In the genomic region with DNA sequence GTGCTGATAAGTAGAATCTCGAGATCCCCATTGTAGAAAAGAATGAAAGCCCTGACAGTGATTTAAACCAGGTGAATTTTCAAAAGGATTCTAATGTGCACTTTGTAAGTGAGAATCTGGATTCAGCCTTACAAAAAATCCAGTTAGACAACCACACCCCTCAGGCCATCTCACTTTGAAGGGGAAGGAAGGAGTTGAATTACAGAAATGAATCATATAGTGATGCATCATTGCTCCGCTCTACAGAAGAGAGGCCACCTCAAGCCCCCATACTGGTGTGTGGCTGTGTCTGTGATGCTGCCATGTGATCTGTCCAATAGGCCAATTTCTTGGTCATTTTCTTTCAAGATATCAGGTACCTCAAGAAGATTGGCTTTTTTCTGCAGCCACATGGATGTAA, we compare ENCODE assay signal across 9 cellular contexts.
DNase-seq lines count a peak whose midpoint lies in the region; ATAC-seq and TF ChIP-seq lines count a peak whose summit lies in the region.
"Had no signal": no experiment of that assay in that cellular context is flagged by ENCODE, and none has a peak within 500 bp of the region (broad histone marks: within the 10 kb centered on the region; RNA-seq: fewer than 3 reads in every experiment).

No MANE protein-coding gene starts in this region.

- no peak for TF ChIP-seq POLR2A in esophagus squamous epithelium (IDR thresholded peaks at IDR 0.05)

- POLR2A ChIA-PET in HEK293T (lab: Yijun Ruan, JAX), result no interaction called here

- H3K27ac ChIP-seq in esophagus squamous epithelium, result no peak overlapping the region

- H3K9me3 ChIP-seq in esophagus squamous epithelium, result no peaks in the 10 kb centered on the region

- intact Hi-C loops in esophagus squamous epithelium (cut with DNase I), result no loop called here

- H3K36me3 ChIP-seq in esophagus squamous epithelium, result no peaks in the 10 kb centered on the region

- CTCF ChIA-PET in HEK293T (lab: Yijun Ruan, JAX), result no interaction called here

- no peaks in the 10 kb centered on the region for H3K27me3 ChIP-seq in esophagus squamous epithelium

- ATAC-seq in HG02884 (IDR thresholded peaks at IDR 0.05; ENCODE audit: unreplicated experiment), result peak; percentile 59
- peak; percentile 60 for ATAC-seq in SK-N-SH treated with all-trans-retinoic acid at 6 μM for 48 hours
- no peak for ATAC-seq in GM19035 (IDR thresholded peaks at IDR 0.05; ENCODE audit: unreplicated experiment)
- no peak for ATAC-seq in HG02763 (IDR thresholded peaks at IDR 0.05; ENCODE audit: unreplicated experiment)

- TF ChIP-seq CTCF in GM12865 (IDR thresholded peaks at IDR 0.05; ENCODE audit: insufficient read depth, low read depth, low read length, missing control alignments) (no peak), esophagus squamous epithelium (IDR thresholded peaks at IDR 0.05) (no peak)

- H3K4me1 ChIP-seq in esophagus squamous epithelium, result peaks cover 0 to 21% (median 0%) of the 10 kb centered on the region in 3 donors

- peak; percentile 48 for DNase-seq in GM12865 (ENCODE audit: low read depth)
- peak; percentile 83 for DNase-seq in iris pigment epithelial cell (ENCODE audit: low read depth)
- DNase-seq in esophagus squamous epithelium (lab: John Stamatoyannopoulos, UW), result no peak
- DNase-seq in HEK293T (ENCODE audit: extremely low spot score), result no peak
- DNase-seq: nephron progenitor cell had no signal

- 30 to 45% methylated on average over 2 of the region's 2 CpGs for WGBS in esophagus squamous epithelium, 2 donors

- H3K4me3 ChIP-seq in GM12865 (ENCODE audit: low read depth, low read length) (no peak overlapping the region), esophagus squamous epithelium (no peak overlapping the region)

TF ChIP-seq in SK-N-SH treated with all-trans-retinoic acid at 6 μM for 48 hours, 23 proteins besides CTCF, POLR2A, EP300 and RAD21 (continues in another document):
- TF ChIP-seq OSR1 (CRISPR knock-in tag; IDR thresholded peaks at IDR 0.05) (no peak), PPARA (CRISPR knock-in tag; IDR thresholded peaks at IDR 0.05; ENCODE audit: borderline replicate concordance) (no peak), ZC3H10 (CRISPR knock-in tag; IDR thresholded peaks at IDR 0.05) (no peak), ZNF70 (CRISPR knock-in tag; IDR thresholded peaks at IDR 0.05) (no peak), CSDC2 (CRISPR knock-in tag; IDR thresholded peaks at IDR 0.05) (no peak), SNAI2 (CRISPR knock-in tag; IDR thresholded peaks at IDR 0.05) (no peak), ZNF8 (CRISPR knock-in tag; IDR thresholded peaks at IDR 0.05) (no peak), GLIS3 (CRISPR knock-in tag; IDR thresholded peaks at IDR 0.05) (no peak), ESRRG (CRISPR knock-in tag; IDR thresholded peaks at IDR 0.05) (no peak), ZNF565 (CRISPR knock-in tag; conservative IDR thresholded peaks at IDR 0.05; ENCODE audit: low read depth) (no peak), TCF4 (CRISPR knock-in tag; IDR thresholded peaks at IDR 0.05; ENCODE audit: borderline replicate concordance) (no peak)
- TF ChIP-seq, protein P1, sequence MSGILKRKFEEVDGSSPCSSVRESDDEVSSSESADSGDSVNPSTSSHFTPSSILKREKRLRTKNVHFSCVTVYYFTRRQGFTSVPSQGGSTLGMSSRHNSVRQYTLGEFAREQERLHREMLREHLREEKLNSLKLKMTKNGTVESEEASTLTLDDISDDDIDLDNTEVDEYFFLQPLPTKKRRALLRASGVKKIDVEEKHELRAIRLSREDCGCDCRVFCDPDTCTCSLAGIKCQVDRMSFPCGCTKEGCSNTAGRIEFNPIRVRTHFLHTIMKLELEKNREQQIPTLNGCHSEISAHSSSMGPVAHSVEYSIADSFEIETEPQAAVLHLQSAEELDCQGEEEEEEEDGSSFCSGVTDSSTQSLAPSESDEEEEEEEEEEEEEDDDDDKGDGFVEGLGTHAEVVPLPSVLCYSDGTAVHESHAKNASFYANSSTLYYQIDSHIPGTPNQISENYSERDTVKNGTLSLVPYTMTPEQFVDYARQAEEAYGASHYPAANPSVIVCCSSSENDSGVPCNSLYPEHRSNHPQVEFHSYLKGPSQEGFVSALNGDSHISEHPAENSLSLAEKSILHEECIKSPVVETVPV (CRISPR knock-in tag; IDR thresholded peaks at IDR 0.05), result no peak
- TF ChIP-seq, protein P2, sequence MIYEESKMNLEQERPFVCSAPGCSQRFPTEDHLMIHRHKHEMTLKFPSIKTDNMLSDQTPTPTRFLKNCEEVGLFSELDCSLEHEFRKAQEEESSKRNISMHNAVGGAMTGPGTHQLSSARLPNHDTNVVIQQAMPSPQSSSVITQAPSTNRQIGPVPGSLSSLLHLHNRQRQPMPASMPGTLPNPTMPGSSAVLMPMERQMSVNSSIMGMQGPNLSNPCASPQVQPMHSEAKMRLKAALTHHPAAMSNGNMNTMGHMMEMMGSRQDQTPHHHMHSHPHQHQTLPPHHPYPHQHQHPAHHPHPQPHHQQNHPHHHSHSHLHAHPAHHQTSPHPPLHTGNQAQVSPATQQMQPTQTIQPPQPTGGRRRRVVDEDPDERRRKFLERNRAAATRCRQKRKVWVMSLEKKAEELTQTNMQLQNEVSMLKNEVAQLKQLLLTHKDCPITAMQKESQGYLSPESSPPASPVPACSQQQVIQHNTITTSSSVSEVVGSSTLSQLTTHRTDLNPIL (CRISPR knock-in tag; IDR thresholded peaks at IDR 0.05; ENCODE audit: low read depth), result no peak

TF ChIP-seq in HEK293T, 16 proteins besides CTCF, POLR2A, EP300 and RAD21:
- TF ChIP-seq, protein P3, sequence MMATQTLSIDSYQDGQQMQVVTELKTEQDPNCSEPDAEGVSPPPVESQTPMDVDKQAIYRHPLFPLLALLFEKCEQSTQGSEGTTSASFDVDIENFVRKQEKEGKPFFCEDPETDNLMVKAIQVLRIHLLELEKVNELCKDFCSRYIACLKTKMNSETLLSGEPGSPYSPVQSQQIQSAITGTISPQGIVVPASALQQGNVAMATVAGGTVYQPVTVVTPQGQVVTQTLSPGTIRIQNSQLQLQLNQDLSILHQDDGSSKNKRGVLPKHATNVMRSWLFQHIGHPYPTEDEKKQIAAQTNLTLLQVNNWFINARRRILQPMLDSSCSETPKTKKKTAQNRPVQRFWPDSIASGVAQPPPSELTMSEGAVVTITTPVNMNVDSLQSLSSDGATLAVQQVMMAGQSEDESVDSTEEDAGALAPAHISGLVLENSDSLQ (IDR thresholded peaks at IDR 0.05), result no peak
- TF ChIP-seq LEF1 (IDR thresholded peaks at IDR 0.05; ENCODE audit: borderline replicate concordance) (no peak), BHLHE40 (IDR thresholded peaks at IDR 0.05; ENCODE audit: borderline replicate concordance) (no peak), FOXK2 (IDR thresholded peaks at IDR 0.05) (no peak), FOXM1 (IDR thresholded peaks at IDR 0.05; ENCODE audit: borderline replicate concordance) (no peak), HDGF (IDR thresholded peaks at IDR 0.05; ENCODE audit: borderline replicate concordance) (no peak), ARNT (IDR thresholded peaks at IDR 0.05) (no peak), FOXA1 (IDR thresholded peaks at IDR 0.05) (no peak), ELF4 (IDR thresholded peaks at IDR 0.05) (no peak), SUZ12 (IDR thresholded peaks at IDR 0.05) (no peak), NFRKB (IDR thresholded peaks at IDR 0.05) (no peak), CTBP1 (IDR thresholded peaks at IDR 0.05; ENCODE audit: borderline replicate concordance) (no peak), ZNF384 (IDR thresholded peaks at IDR 0.05) (no peak), L3MBTL2 (conservative IDR thresholded peaks at IDR 0.05) (no peak), TARDBP (IDR thresholded peaks at IDR 0.05) (no peak), SP1 (IDR thresholded peaks at IDR 0.05) (no peak)

Comparison
In these comparisons a context has a peak if more than half of its experiments do, and no peak if none do; other contexts are left out.
1. DNase-seq: peak in GM12865 (single experiment) and iris pigment epithelial cell (single experiment); none in esophagus squamous epithelium (single experiment) and HEK293T (single experiment).
2. ATAC-seq: peak in HG02884 (single experiment) and SK-N-SH treated with all-trans-retinoic acid at 6 μM for 48 hours (single experiment); none in GM19035 (single experiment) and HG02763 (single experiment).